ENCODE assay signal across 24 cellular contexts in the genomic region with DNA sequence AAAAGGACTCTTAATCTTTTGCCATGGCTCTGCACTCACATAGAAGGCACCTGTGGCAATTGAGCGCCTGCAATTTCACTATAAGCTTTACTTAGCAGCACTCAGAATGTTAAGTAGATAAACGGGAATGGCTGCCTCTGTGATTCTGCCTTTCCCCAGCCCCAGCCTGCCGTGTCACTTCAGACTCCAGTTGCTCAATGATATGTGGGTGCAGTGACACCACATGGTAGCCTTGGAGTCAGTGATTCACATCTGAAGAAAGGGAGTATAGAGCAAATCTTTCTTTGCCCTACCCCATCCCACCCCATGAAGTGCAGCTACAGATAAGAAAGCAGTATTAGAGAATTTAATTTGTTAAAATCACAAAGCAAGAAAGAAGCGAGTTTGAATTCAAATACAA.
A peak's percentile ranks its signal among the peaks of the same experiment; 100 is the strongest.
DNase-seq lines count a peak whose midpoint lies in the region; TF ChIP-seq lines count a peak whose summit lies in the region.
"Had no signal": no experiment of that assay in that cellular context is flagged by ENCODE, and none has a peak within 500 bp of the region (broad histone marks: within the 10 kb centered on the region; RNA-seq: fewer than 3 reads in every experiment).

No MANE protein-coding gene starts in this region.

- peak; percentile 22 for TF ChIP-seq CTCF in epithelial cell of esophagus (IDR thresholded peaks at IDR 0.05; ENCODE audit: insufficient read depth, low read depth, low read length, missing control alignments)

- DNase-seq in NCI-H82 (lab: John Stamatoyannopoulos, UW) = peak; percentile 12
- DNase-seq in NCI-H82 treated with DMSO at 0.1 percent for 48 hours (lab: John Stamatoyannopoulos, UW; ENCODE audit: unreplicated experiment) = no peak
- DNase-seq in OCI-M1 (lab: John Stamatoyannopoulos, UW) = peak; percentile 13
- DNase-seq in epithelial cell of esophagus (ENCODE audit: low read depth) = peak; percentile 80
- peak; percentile 38 for DNase-seq in putamen (ENCODE audit: low spot score)
- no peak for DNase-seq in NCI-H2196 (lab: John Stamatoyannopoulos, UW; ENCODE audit: unreplicated experiment)
- no peak for DNase-seq in CD1c-positive myeloid dendritic cell (ENCODE audit: extremely low spot score)
- DNase-seq in hepatic stellate cell (ENCODE audit: low spot score) = no peak
- DNase-seq: activated B cell treated with CpG ODN at 0.5 μM for 24 hours; activated CD4-positive, alpha-beta memory T cell treated with anti-CD3 and anti-CD28 coated beads, Interleukin-2, amount 10 ng/mL, durations not matched to agents 7 days and 5 days; activated naive CD4-positive, alpha-beta T cell; activated T-cell treated with anti-CD3 and anti-CD28 coated beads, Interleukin-2, amount 50 U/mL, for 1 hour; amniotic stem cell; natural killer cell; NCI-H1092; NCI-H2081 treated with DMSO at 0.1 percent for 48 hours; NCI-H524 treated with DMSO at 0.1 percent for 48 hours; SHP77; T-helper 1 cell; uterus had no signal

- H3K4me3 ChIP-seq in epithelial cell of esophagus (ENCODE audit: low read length) = no peak overlapping the region
- H3K4me3 ChIP-seq: A549, BLaER1, esophagus muscularis mucosa, gastroesophageal sphincter, uterus had no signal

Comparison
In these comparisons a context has a peak if more than half of its experiments do, and no peak if none do; other contexts are left out.
1. DNase-seq: peak in NCI-H82 (single experiment), OCI-M1 (single experiment), epithelial cell of esophagus (single experiment) and putamen (single experiment); none in NCI-H82 treated with DMSO at 0.1 percent for 48 hours (single experiment), NCI-H2196 (single experiment), CD1c-positive myeloid dendritic cell (single experiment) and hepatic stellate cell (single experiment).